29 cellular contexts compared by ENCODE assay signal in the genomic region with DNA sequence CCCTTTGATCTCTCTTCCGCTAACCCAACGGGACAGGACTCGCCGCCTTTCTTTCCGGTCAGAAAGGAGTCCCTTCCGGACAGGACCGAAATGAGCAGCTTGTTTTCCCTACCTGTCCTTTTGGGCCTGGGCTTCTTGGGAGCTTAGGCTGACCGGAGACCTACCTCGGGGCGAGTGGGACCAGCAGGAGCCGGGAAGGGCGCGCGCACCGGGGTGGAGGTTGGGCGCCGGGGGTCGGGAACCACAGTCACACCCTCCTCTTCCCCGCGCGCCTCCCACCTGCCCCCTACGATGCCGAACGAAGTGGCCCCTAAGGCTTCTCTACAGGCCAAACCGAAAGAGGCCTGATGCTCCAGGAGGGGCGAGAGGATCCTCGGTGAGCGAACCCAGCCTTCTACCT.
"Had no signal": no experiment of that assay in that cellular context is flagged by ENCODE, and none has a peak within 500 bp of the region (broad histone marks: within the 10 kb centered on the region; RNA-seq: fewer than 3 reads in every experiment).

No MANE protein-coding gene starts in this region.

- H3K4me1 ChIP-seq: adrenal gland, foreskin keratinocyte had no signal

- H3K36me3 ChIP-seq: adrenal gland, esophagus muscularis mucosa, gastrocnemius medialis had no signal

- H3K27ac ChIP-seq: adrenal gland, body of pancreas, esophagus muscularis mucosa, foreskin keratinocyte, gastrocnemius medialis had no signal

- DNase-seq: activated CD4-positive, alpha-beta memory T cell treated with anti-CD3 and anti-CD28 coated beads for 36 hours; activated CD4-positive, alpha-beta T cell treated with anti-CD3 and anti-CD28 coated beads for 36 hours; activated CD4-positive, alpha-beta T cell treated with anti-CD3 and anti-CD28 coated beads, Interleukin-2, amount 10 ng/mL, durations not matched to agents 24 days and 14 days; activated CD4-positive, CD25-positive, alpha-beta regulatory T cell; activated CD4-positive, CD25-positive, alpha-beta regulatory T cell treated with anti-CD3 and anti-CD28 coated beads, Interleukin-2, amount 50 U/mL, for 72 hours; activated CD8-positive, alpha-beta memory T cell treated with anti-CD3 and anti-CD28 coated beads, Interleukin-2, amount 10 ng/mL, durations not matched to agents 7 days and 5 days; activated CD8-positive, alpha-beta memory T cell treated with anti-CD3 and anti-CD28 coated beads, Interleukin-2, amount 50 U/mL, for 4 hours; activated CD8-positive, alpha-beta T cell treated with anti-CD3 and anti-CD28 coated beads, Interleukin-2, amount 10 ng/mL, durations not matched to agents 7 days and 5 days; activated effector memory CD4-positive, alpha-beta T cell treated with anti-CD3 and anti-CD28 coated beads, Interleukin-2, amount 50 U/mL, for 16 hours; activated naive CD4-positive, alpha-beta T cell treated with anti-CD3 and anti-CD28 coated beads for 36 hours; activated naive CD8-positive, alpha-beta T cell treated with anti-CD3 and anti-CD28 coated beads for 36 hours; activated naive CD8-positive, alpha-beta T cell treated with anti-CD3 and anti-CD28 coated beads, Interleukin-2, amount 50 U/mL, for 24 hours; activated T-cell treated with anti-CD3 and anti-CD28 coated beads, Interleukin-2, amount 50 U/mL, for 1 hour; activated T-cell treated with anti-CD3 and anti-CD28 coated beads, Interleukin-2, amount 50 U/mL, for 48 hours; adrenal gland; amygdala; aorta; body of pancreas; caudate nucleus; cortex of kidney; dermis blood vessel endothelial cell; effector CD4-positive, alpha-beta T cell; effector memory CD8-positive, alpha-beta T cell; erythroblast; foreskin keratinocyte; gastrocnemius medialis; glutamatergic neuron; T-helper 2 cell had no signal

- ATAC-seq: activated CD4-positive, alpha-beta T cell treated with anti-CD3 and anti-CD28 coated beads for 36 hours; activated CD8-positive, alpha-beta memory T cell treated with anti-CD3 and anti-CD28 coated beads, Interleukin-2, amount 10 ng/mL, durations not matched to agents 7 days and 5 days; activated CD8-positive, alpha-beta T cell treated with anti-CD3 and anti-CD28 coated beads, Interleukin-2, amount 10 ng/mL, durations not matched to agents 7 days and 5 days; activated naive CD8-positive, alpha-beta T cell treated with anti-CD3 and anti-CD28 coated beads, Interleukin-2, amount 50 U/mL, for 24 hours; body of pancreas; effector memory CD8-positive, alpha-beta T cell; gastrocnemius medialis had no signal

- H3K9me3 ChIP-seq: adrenal gland, body of pancreas, esophagus muscularis mucosa, gastrocnemius medialis had no signal

- H3K4me3 ChIP-seq: adrenal gland, body of pancreas, esophagus muscularis mucosa, gastrocnemius medialis had no signal
